23 cellular contexts compared by ENCODE assay signal in genomic region chr22:47572443-47572842, GRCh38.
"Had no signal": no experiment of that assay in that cellular context is flagged by ENCODE, and none has a peak within 500 bp of the region (broad histone marks: within the 10 kb centered on the region; RNA-seq: fewer than 3 reads in every experiment).

No MANE protein-coding gene starts in this region.

- H3K36me3 ChIP-seq: SJSA1 had no signal

- H3K9me3 Mint-ChIP-seq: IgD-negative memory B cell had no signal

- H3K9me3 ChIP-seq: SJSA1 had no signal

- H3K27ac ChIP-seq: KMS-11, SJSA1, SK-N-MC had no signal

- H3K4me1 Mint-ChIP-seq: IgD-negative memory B cell had no signal

- H3K4me2 ChIP-seq: KMS-11 had no signal

- H3K4me1 ChIP-seq: SJSA1 had no signal

- H3K4me3 ChIP-seq: K562, SJSA1, SK-N-MC had no signal

- DNase-seq: Kasumi-1, MM.1S, NCI-H1092 treated with DMSO at 0.1 percent for 48 hours, NCI-H1436, NCI-H187, NCI-H2029, NCI-H2081 treated with DMSO at 0.1 percent for 48 hours, NCI-H2171, NCI-H226, NCI-H446, NCI-H510A, NCI-H524 treated with DMSO at 0.1 percent for 48 hours, NCI-H69, NCI-H774, Right ventricle myocardium superior, RPMI8226, SIG-M5 had no signal

- H3K9ac ChIP-seq: KMS-11 had no signal

- H3K36me3 Mint-ChIP-seq: IgD-negative memory B cell had no signal

- H3K27ac Mint-ChIP-seq: IgD-negative memory B cell had no signal

- H3K4me3 Mint-ChIP-seq: IgD-negative memory B cell had no signal

- H3K27me3 Mint-ChIP-seq: IgD-negative memory B cell had no signal

- H3K27me3 ChIP-seq: SJSA1 had no signal

- ATAC-seq: HepG2, K562 had no signal
